Comparison of ENCODE assay signal across 22 cellular contexts in the genomic region with DNA sequence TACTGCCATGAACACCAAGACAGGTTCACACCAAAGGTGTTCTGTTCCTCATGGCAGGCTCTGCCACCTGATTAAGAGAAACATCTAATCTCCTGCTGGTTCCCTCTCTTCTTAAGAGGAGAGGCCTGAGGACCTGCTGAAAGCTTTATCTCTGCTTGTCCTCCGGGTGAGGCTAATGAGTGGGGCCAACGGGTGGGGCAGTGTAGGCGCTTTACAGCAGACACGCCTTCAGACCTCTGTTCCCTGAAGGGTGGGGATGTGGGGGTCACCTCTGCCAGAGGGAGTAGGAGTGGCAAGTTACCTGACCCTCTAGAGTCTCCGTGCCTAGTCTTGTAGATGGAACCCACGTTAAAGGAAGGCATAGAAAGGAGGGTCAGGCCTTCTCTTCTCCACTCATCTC. TPM values are rescaled to one million over a fixed set of nuclear protein-coding genes. Genes with fewer than 3 reads are reported as not detected.
DNase-seq lines count a peak whose midpoint lies in the region; ATAC-seq and TF ChIP-seq lines count a peak whose summit lies in the region.
"Had no signal": no experiment of that assay in that cellular context is flagged by ENCODE, and none has a peak within 500 bp of the region (broad histone marks: within the 10 kb centered on the region; RNA-seq: fewer than 3 reads in every experiment).

No MANE protein-coding gene starts in this region.

- no peak overlapping the region for H3K4me3 ChIP-seq in colonic mucosa
- H3K4me3 ChIP-seq in mucosa of rectum (ENCODE audit: low read length in 2 of 2), result peak overlapping the region; percentile 24 to 52

- H3K4me1 ChIP-seq in colonic mucosa (peaks cover 13% of the 10 kb centered on the region), mucosa of rectum (ENCODE audit: control insufficient read depth in 2 of 2, insufficient read depth in 2 of 2, low read length in 2 of 2) (peaks cover 57 to 83% of the 10 kb centered on the region in 2 donors)

- H3K27me3 ChIP-seq in colonic mucosa, result no peaks in the 10 kb centered on the region
- H3K27me3 ChIP-seq in mucosa of rectum (ENCODE audit: control insufficient read depth in 2 of 2, insufficient read depth in 2 of 2, low read length in 2 of 2), result no peaks in the 10 kb centered on the region

- no peaks in the 10 kb centered on the region for H3K27me3 Mint-ChIP-seq in activated CD8-positive, alpha-beta memory T cell treated with anti-CD3 and anti-CD28 coated beads, Interleukin-2, amount 10 ng/mL, durations not matched to agents 7 days and 5 days
- no peaks in the 10 kb centered on the region for H3K27me3 Mint-ChIP-seq in T-cell

- peaks cover 22% of the 10 kb centered on the region for H3K4me1 Mint-ChIP-seq in activated CD8-positive, alpha-beta memory T cell treated with anti-CD3 and anti-CD28 coated beads, Interleukin-2, amount 10 ng/mL, durations not matched to agents 7 days and 5 days
- H3K4me1 Mint-ChIP-seq in T-cell, result peaks cover 19 to 26% (median 24%) of the 10 kb centered on the region in 3 donors

- DNase-seq in activated CD8-positive, alpha-beta memory T cell treated with anti-CD3 and anti-CD28 coated beads, Interleukin-2, amount 10 ng/mL, durations not matched to agents 7 days and 5 days, result peak; percentile 37
- no peak for DNase-seq in activated CD8-positive, alpha-beta memory T cell treated with anti-CD3 and anti-CD28 coated beads, Interleukin-2, amount 50 U/mL, for 48 hours
- DNase-seq in colonic mucosa (peak; percentile 79), NCI-H2081 treated with DMSO at 0.1 percent for 48 hours (lab: John Stamatoyannopoulos, UW) (no peak), T-cell (no peak)
- DNase-seq: 8988T, COR-L47, GDM1, GOT3, IMR-90, Karpas-422, NCI-H1417 treated with DMSO at 0.1 percent for 48 hours, NCI-H187 treated with DMSO at 0.1 percent for 48 hours, NCI-H226, NCI-H524, NCI-H82, RPMI8226, SHP77 treated with DMSO at 0.1 percent for 48 hours had no signal

- POLR2A ChIA-PET in T-cell (lab: Charles Lee), result no interaction called here

- no peaks in the 10 kb centered on the region for H3K36me3 ChIP-seq in colonic mucosa
- H3K36me3 ChIP-seq in mucosa of rectum (ENCODE audit: control insufficient read depth in 2 of 2, insufficient read depth in 2 of 2, low read length in 2 of 2), result peaks cover 14% of the 10 kb centered on the region in 2 donors

- H3K36me3 Mint-ChIP-seq in activated CD8-positive, alpha-beta memory T cell treated with anti-CD3 and anti-CD28 coated beads, Interleukin-2, amount 10 ng/mL, durations not matched to agents 7 days and 5 days, result peaks cover 1% of the 10 kb centered on the region
- H3K36me3 Mint-ChIP-seq in T-cell, result no peaks in the 10 kb centered on the region

- H3K9me3 Mint-ChIP-seq in activated CD8-positive, alpha-beta memory T cell treated with anti-CD3 and anti-CD28 coated beads, Interleukin-2, amount 10 ng/mL, durations not matched to agents 7 days and 5 days (ENCODE audit: low read depth), result no peaks in the 10 kb centered on the region
- no peaks in the 10 kb centered on the region for H3K9me3 Mint-ChIP-seq in T-cell

- no peak overlapping the region for H3K4me3 Mint-ChIP-seq in activated CD8-positive, alpha-beta memory T cell treated with anti-CD3 and anti-CD28 coated beads, Interleukin-2, amount 10 ng/mL, durations not matched to agents 7 days and 5 days
- no peak overlapping the region for H3K4me3 Mint-ChIP-seq in T-cell

- H3K9me3 ChIP-seq in colonic mucosa, result no peaks in the 10 kb centered on the region
- H3K9me3 ChIP-seq in mucosa of rectum (ENCODE audit: control insufficient read depth in 2 of 2, low read length in 2 of 2), result no peaks in the 10 kb centered on the region

- no peak for TF ChIP-seq CTCF in colonic mucosa (IDR thresholded peaks at IDR 0.05)

- H3K27ac ChIP-seq in colonic mucosa (peak overlapping the region; percentile 62), mucosa of rectum (ENCODE audit: low read depth in 2 of 2, low read length in 2 of 2) (peak overlapping the region; percentile 83 to 92)
- H3K27ac ChIP-seq: HL-60 had no signal

- H3K27ac Mint-ChIP-seq in activated CD8-positive, alpha-beta memory T cell treated with anti-CD3 and anti-CD28 coated beads, Interleukin-2, amount 10 ng/mL, durations not matched to agents 7 days and 5 days, result no peak overlapping the region
- no peak overlapping the region for H3K27ac Mint-ChIP-seq in T-cell

- intact Hi-C loops in colonic mucosa (cut with DNase I), result no loop called here

- CTCF ChIA-PET in activated CD8-positive, alpha-beta memory T cell treated with anti-CD3 and anti-CD28 coated beads, Interleukin-2, amount 10 ng/mL, durations not matched to agents 7 days and 5 days (lab: Charles Lee), result no interaction called here
- CTCF ChIA-PET in T-cell (lab: Charles Lee), result no interaction called here

- H3K9ac ChIP-seq in colonic mucosa (ENCODE audit: low read depth in 2 of 2, low read length in 2 of 2) (peak overlapping the region in 1 of 2 donors; percentile 60), mucosa of rectum (ENCODE audit: low read depth in 1 of 2, low read length in 2 of 2) (peak overlapping the region; percentile 19 to 30)

- no peak for ATAC-seq in activated CD8-positive, alpha-beta memory T cell treated with anti-CD3 and anti-CD28 coated beads, Interleukin-2, amount 10 ng/mL, durations not matched to agents 7 days and 5 days
- ATAC-seq in HG03196 (IDR thresholded peaks at IDR 0.05; ENCODE audit: unreplicated experiment) (no peak), HG02763 (IDR thresholded peaks at IDR 0.05; ENCODE audit: unreplicated experiment) (no peak), T-cell (replicated peaks in 1 of 4) (no peak)

RNA-seq across cellular contexts. Expression of gene MRM1, which starts 4.2 kb away (rescaled TPM):
- total RNA-seq in activated CD8-positive, alpha-beta memory T cell treated with anti-CD3 and anti-CD28 coated beads, Interleukin-2, amount 10 ng/mL, durations not matched to agents 7 days and 5 days, result 10 to 100 TPM; 13.6 to 17.0 TPM
- total RNA-seq in colonic mucosa (10 to 100 TPM in 1 of 2 donors, 1 to 10 TPM in 1; 6.2 to 26.5 TPM), T-cell (10 to 100 TPM in 3 of 5 donors, 1 to 10 TPM in 2; 2.3 to 18.2 (median 15.4) TPM)

RNA-seq across cellular contexts. Expression of gene DHRS11, which starts 5.5 kb away (rescaled TPM):
- 1 to 10 TPM; 4.5 to 8.0 TPM for total RNA-seq in activated CD8-positive, alpha-beta memory T cell treated with anti-CD3 and anti-CD28 coated beads, Interleukin-2, amount 10 ng/mL, durations not matched to agents 7 days and 5 days
- 100 to 1,000 TPM; 147 to 191 TPM for total RNA-seq in colonic mucosa
- 1 to 10 TPM; 2.6 to 9.7 (median 6.3) TPM for total RNA-seq in T-cell

RNA-seq across cellular contexts. Expression of gene GGNBP2, which starts 52.5 kb away (rescaled TPM):
- 100 to 1,000 TPM in 1 of 2 experiments, 10 to 100 TPM in 1; 96.5 to 113 TPM for total RNA-seq in activated CD8-positive, alpha-beta memory T cell treated with anti-CD3 and anti-CD28 coated beads, Interleukin-2, amount 10 ng/mL, durations not matched to agents 7 days and 5 days
- 10 to 100 TPM; 67.6 to 81.0 TPM for total RNA-seq in colonic mucosa
- 100 to 1,000 TPM; 105 to 190 (median 111) TPM for total RNA-seq in T-cell

Comparison
In these comparisons a context has a peak if more than half of its experiments do, and no peak if none do; other contexts are left out.
1. DNase-seq: peak in activated CD8-positive, alpha-beta memory T cell treated with anti-CD3 and anti-CD28 coated beads, Interleukin-2, amount 10 ng/mL, durations not matched to agents 7 days and 5 days (single experiment) and colonic mucosa (single experiment); none in activated CD8-positive, alpha-beta memory T cell treated with anti-CD3 and anti-CD28 coated beads, Interleukin-2, amount 50 U/mL, for 48 hours (single experiment), NCI-H2081 treated with DMSO at 0.1 percent for 48 hours (single experiment) and T-cell (0 of 34).
2. RNA of gene DHRS11, which starts 5.5 kb away (total RNA-seq): 147 to 191 TPM in colonic mucosa; 4.5 to 8.0 TPM in activated CD8-positive, alpha-beta memory T cell treated with anti-CD3 and anti-CD28 coated beads, Interleukin-2, amount 10 ng/mL, durations not matched to agents 7 days and 5 days and 2.6 to 9.7 TPM in T-cell; every median in the first group is over 10 times any median in the second.